In genomic region chr17:67326440-67326839, GRCh38 we compare ENCODE assay signal across 14 cellular contexts. TPM values are rescaled to one million over a fixed set of nuclear protein-coding genes. Genes with fewer than 3 reads are reported as not detected.
DNase-seq lines count a peak whose midpoint lies in the region; ATAC-seq and TF ChIP-seq lines count a peak whose summit lies in the region.
"Had no signal": no experiment of that assay in that cellular context is flagged by ENCODE, and none has a peak within 500 bp of the region (broad histone marks: within the 10 kb centered on the region; RNA-seq: fewer than 3 reads in every experiment).

No MANE protein-coding gene starts in this region.

- no peak overlapping the region for H3K9ac ChIP-seq in endodermal cell (ENCODE audit: extremely low read depth, low read length, poor library complexity, severe bottlenecking)

- no peaks in the 10 kb centered on the region for H3K27me3 Mint-ChIP-seq in endodermal cell (ENCODE audit: insufficient read depth)
- H3K27me3 Mint-ChIP-seq in osteocyte (ENCODE audit: unreplicated experiment): no peaks in the 10 kb centered on the region
- H3K27me3 Mint-ChIP-seq: CD4-positive, alpha-beta T cell had no signal

- DNase-seq in cardiac septum (ENCODE audit: low spot score) (peak; percentile 17), Right ventricle myocardium superior (no peak), endodermal cell (peak; percentile 28), osteocyte (ENCODE audit: extremely low spot score, unreplicated experiment) (peak; percentile 34), ascending aorta (ENCODE audit: low spot score in 2 of 2) (no peak), GM10248 (ENCODE audit: extremely low spot score) (no peak), lower lobe of right lung (no peak)
- DNase-seq: C1 segment of cervical spinal cord; Calu3; CD4-positive, alpha-beta T cell; DMS 273 treated with DMSO at 0.1 percent for 48 hours; GOT3 had no signal

- H3K4me3 Mint-ChIP-seq in endodermal cell: no peak overlapping the region
- no peak overlapping the region for H3K4me3 Mint-ChIP-seq in osteocyte (ENCODE audit: unreplicated experiment)
- H3K4me3 Mint-ChIP-seq: B cell; CD4-positive, alpha-beta T cell had no signal

- CTCF ChIA-PET in GM10248 (lab: Yijun Ruan, JAX): no interaction called here

- H3K27ac Mint-ChIP-seq in endodermal cell: no peak overlapping the region
- H3K27ac Mint-ChIP-seq in osteocyte (ENCODE audit: unreplicated experiment): no peak overlapping the region
- H3K27ac Mint-ChIP-seq: B cell; CD4-positive, alpha-beta T cell had no signal

- 95% methylated on average over 3 of the region's 3 CpGs; no CpG with 5 or more reads in 1 of the 2 experiments for WGBS in endodermal cell (ENCODE audit: insufficient coverage in 1 of 2, insufficient read length in 1 of 2), 2 experiments

- ATAC-seq in Right ventricle myocardium superior (ENCODE audit: poor library complexity) (no peak), lower lobe of right lung (no peak)

- peaks cover 30% of the 10 kb centered on the region for H3K9me3 Mint-ChIP-seq in endodermal cell
- H3K9me3 Mint-ChIP-seq in osteocyte (ENCODE audit: unreplicated experiment): peaks cover 14% of the 10 kb centered on the region
- H3K9me3 Mint-ChIP-seq: CD4-positive, alpha-beta T cell had no signal

- no peaks in the 10 kb centered on the region for H3K27me3 ChIP-seq in endodermal cell (ENCODE audit: control insufficient read depth, insufficient read depth, low read length, poor library complexity, severe bottlenecking)
- no peaks in the 10 kb centered on the region for H3K27me3 ChIP-seq in ascending aorta
- no peaks in the 10 kb centered on the region for H3K27me3 ChIP-seq in lower lobe of right lung (ENCODE audit: low read depth)

- H3K4me1 ChIP-seq in endodermal cell (ENCODE audit: control insufficient read depth, insufficient read depth, low read length): no peaks in the 10 kb centered on the region
- H3K4me1 ChIP-seq in ascending aorta: no peaks in the 10 kb centered on the region
- H3K4me1 ChIP-seq in lower lobe of right lung: no peaks in the 10 kb centered on the region

- H3K9me3 ChIP-seq in endodermal cell (ENCODE audit: control insufficient read depth, low read length) (no peaks in the 10 kb centered on the region), ascending aorta (no peaks in the 10 kb centered on the region), lower lobe of right lung (no peaks in the 10 kb centered on the region)
- H3K9me3 ChIP-seq: HAP-1 had no signal

- no peak overlapping the region for H3K27ac ChIP-seq in endodermal cell (ENCODE audit: low read depth, low read length)
- H3K27ac ChIP-seq in ascending aorta: no peak overlapping the region
- H3K27ac ChIP-seq in lower lobe of right lung: no peak overlapping the region

- POLR2A ChIA-PET in GM10248 (lab: Yijun Ruan, JAX): no interaction called here

- TF ChIP-seq CTCF in endodermal cell (conservative IDR thresholded peaks at IDR 0.05) (no peak), osteocyte (IDR thresholded peaks at IDR 0.05) (no peak), ascending aorta (IDR thresholded peaks at IDR 0.05) (no peak), GM10248 (IDR thresholded peaks at IDR 0.05; ENCODE audit: control extremely low read depth, extremely low read depth, low read depth, missing control alignments) (no peak), lower lobe of right lung (IDR thresholded peaks at IDR 0.05) (no peak)

- H3K36me3 Mint-ChIP-seq in endodermal cell (ENCODE audit: low read depth): peaks cover 2% of the 10 kb centered on the region
- no peaks in the 10 kb centered on the region for H3K36me3 Mint-ChIP-seq in osteocyte (ENCODE audit: unreplicated experiment)

- H3K4me1 Mint-ChIP-seq in endodermal cell (peaks cover 14% of the 10 kb centered on the region), osteocyte (ENCODE audit: unreplicated experiment) (peaks cover 3% of the 10 kb centered on the region)
- H3K4me1 Mint-ChIP-seq: B cell had no signal

- H3K36me3 ChIP-seq in endodermal cell (ENCODE audit: control insufficient read depth, insufficient read depth, low read length) (no peaks in the 10 kb centered on the region), ascending aorta (no peaks in the 10 kb centered on the region), lower lobe of right lung (no peaks in the 10 kb centered on the region)
- H3K36me3 ChIP-seq: HAP-1 had no signal

- H3K4me3 ChIP-seq in endodermal cell (ENCODE audit: low read length) (no peak overlapping the region), ascending aorta (no peak overlapping the region), lower lobe of right lung (no peak overlapping the region)
- H3K4me3 ChIP-seq: HAP-1 had no signal

- intact Hi-C loops in cardiac septum (cut with DNase I): no loop called here
- intact Hi-C loops in Right ventricle myocardium superior (cut with DNase I): no loop called here
- intact Hi-C loops in ascending aorta (cut with DNase I): no loop called here
- intact Hi-C loops in lower lobe of right lung (cut with DNase I): no loop called here

RNA-seq across cellular contexts. Expression of gene PSMD12, which starts 39.9 kb away (rescaled TPM):
- 43.4 TPM for total RNA-seq in cardiac septum
- total RNA-seq in Right ventricle myocardium superior: 42.6 TPM
- 10 to 100 TPM; 70.9 to 71.7 TPM for total RNA-seq in endodermal cell
- 47.2 TPM for polyA plus RNA-seq in endodermal cell (2013, experiment 1 of 2)
- 44.4 TPM for polyA plus RNA-seq in endodermal cell (2013, experiment 2 of 2)
- total RNA-seq in osteocyte: 36.4 and 39.1 TPM in 2 replicates
- 31.8 TPM for total RNA-seq in ascending aorta
- 41.3 TPM for total RNA-seq in lower lobe of right lung

RNA-seq across cellular contexts. Expression of gene PITPNC1, which starts 50.6 kb away (rescaled TPM):
- total RNA-seq in cardiac septum (12.5 TPM), Right ventricle myocardium superior (14.6 TPM), endodermal cell (10 to 100 TPM; 28.9 to 36.4 TPM), osteocyte (17.9 and 18.0 TPM in 2 replicates), ascending aorta (10.9 TPM), lower lobe of right lung (23.7 TPM)
- polyA plus RNA-seq in endodermal cell (2013, experiment 1 of 2): 16.3 TPM
- 15.6 TPM for polyA plus RNA-seq in endodermal cell (2013, experiment 2 of 2)

Comparison
In these comparisons a context has a peak if more than half of its experiments do, and no peak if none do; other contexts are left out.
1. DNase-seq: peak in cardiac septum (single experiment), endodermal cell (single experiment) and osteocyte (single experiment); none in Right ventricle myocardium superior (single experiment), ascending aorta (0 of 2), GM10248 (single experiment) and lower lobe of right lung (single experiment).